Comparison of ENCODE assay signal across 16 cellular contexts in genomic region chr11:13298765-13299164, GRCh38. TPM values are rescaled to one million over a fixed set of nuclear protein-coding genes. Genes with fewer than 3 reads are reported as not detected.
DNase-seq lines count a peak whose midpoint lies in the region; ATAC-seq and TF ChIP-seq lines count a peak whose summit lies in the region.
"Had no signal": no experiment of that assay in that cellular context is flagged by ENCODE, and none has a peak within 500 bp of the region (broad histone marks: within the 10 kb centered on the region; RNA-seq: fewer than 3 reads in every experiment).

No MANE protein-coding gene starts in this region.

- WGBS in neuronal stem cell (ENCODE audit: extremely low coverage in 2 of 2, insufficient read length in 2 of 2, insufficient replicate concordance in 1 of 2), 2 donors, result no CpG with 5 or more reads among the region's 4 CpGs

- no peak overlapping the region for H2AFZ ChIP-seq in neuronal stem cell (ENCODE audit: low read length)

- no peak overlapping the region for H3K23ac ChIP-seq in neuronal stem cell (ENCODE audit: low read depth, low read length, poor library complexity)

- H3K27ac ChIP-seq in HEK293 (ENCODE audit: extremely low read depth, low read depth, low read length) (no peak overlapping the region), neuronal stem cell (replicated peaks; ENCODE audit: low read length) (no peak overlapping the region)
- H3K27ac ChIP-seq: C4-2B had no signal

- H3K14ac ChIP-seq in neuronal stem cell (ENCODE audit: low read length), result no peak overlapping the region

- no peak overlapping the region for H2BK5ac ChIP-seq in neuronal stem cell (ENCODE audit: low read length)

- peaks cover 35% of the 10 kb centered on the region for H3K36me3 Mint-ChIP-seq in activated CD8-positive, alpha-beta memory T cell treated with anti-CD3 and anti-CD28 coated beads, Interleukin-2, amount 10 ng/mL, durations not matched to agents 7 days and 5 days
- H3K36me3 Mint-ChIP-seq in effector memory CD8-positive, alpha-beta T cell (ENCODE audit: insufficient read depth), result peaks cover 15% of the 10 kb centered on the region

- H4K91ac ChIP-seq in neuronal stem cell (ENCODE audit: low read depth, low read length, poor library complexity), result no peak overlapping the region

- no peak overlapping the region for H3K4me2 ChIP-seq in neuronal stem cell (ENCODE audit: insufficient read depth, low read length, poor library complexity, severe bottlenecking)

- H2AK5ac ChIP-seq in neuronal stem cell (ENCODE audit: low read depth, low read length), result no peak overlapping the region

- H3K4me1 Mint-ChIP-seq in activated CD8-positive, alpha-beta memory T cell treated with anti-CD3 and anti-CD28 coated beads, Interleukin-2, amount 10 ng/mL, durations not matched to agents 7 days and 5 days, result peaks cover 58% of the 10 kb centered on the region
- H3K4me1 Mint-ChIP-seq in effector memory CD8-positive, alpha-beta T cell (ENCODE audit: low read depth in 2 of 2), result peaks cover 89 to 100% of the 10 kb centered on the region in 2 donors

- H2BK15ac ChIP-seq in neuronal stem cell (ENCODE audit: low read length), result no peak overlapping the region

- H3K27me3 Mint-ChIP-seq in activated CD8-positive, alpha-beta memory T cell treated with anti-CD3 and anti-CD28 coated beads, Interleukin-2, amount 10 ng/mL, durations not matched to agents 7 days and 5 days, result no peaks in the 10 kb centered on the region
- no peaks in the 10 kb centered on the region for H3K27me3 Mint-ChIP-seq in effector memory CD8-positive, alpha-beta T cell

- no peak overlapping the region for H2BK12ac ChIP-seq in neuronal stem cell (ENCODE audit: low read length)

- no peaks in the 10 kb centered on the region for H3K79me1 ChIP-seq in neuronal stem cell (ENCODE audit: low read depth, low read length)

- peak overlapping the region; percentile 75 for H3K27ac Mint-ChIP-seq in activated CD8-positive, alpha-beta memory T cell treated with anti-CD3 and anti-CD28 coated beads, Interleukin-2, amount 10 ng/mL, durations not matched to agents 7 days and 5 days
- H3K27ac Mint-ChIP-seq in effector memory CD8-positive, alpha-beta T cell, result peak overlapping the region; percentile 78 to 85

- H3K4me3 Mint-ChIP-seq in activated CD8-positive, alpha-beta memory T cell treated with anti-CD3 and anti-CD28 coated beads, Interleukin-2, amount 10 ng/mL, durations not matched to agents 7 days and 5 days, result no peak overlapping the region
- peak overlapping the region; percentile 23 to 53 for H3K4me3 Mint-ChIP-seq in effector memory CD8-positive, alpha-beta T cell
- H3K4me3 Mint-ChIP-seq: H9 had no signal

- H3K9me3 Mint-ChIP-seq in activated CD8-positive, alpha-beta memory T cell treated with anti-CD3 and anti-CD28 coated beads, Interleukin-2, amount 10 ng/mL, durations not matched to agents 7 days and 5 days (ENCODE audit: low read depth), result peaks cover 4% of the 10 kb centered on the region
- no peaks in the 10 kb centered on the region for H3K9me3 Mint-ChIP-seq in effector memory CD8-positive, alpha-beta T cell
- H3K9me3 Mint-ChIP-seq: H9 had no signal

- TF ChIP-seq CTCF in HEK293 (tag by site-specific recombination; IDR thresholded peaks at IDR 0.05) (no peak), retinal pigment epithelial cell (conservative IDR thresholded peaks at IDR 0.05; ENCODE audit: low read depth, low read length) (peak; percentile 6)

- ATAC-seq in activated CD8-positive, alpha-beta memory T cell treated with anti-CD3 and anti-CD28 coated beads, Interleukin-2, amount 10 ng/mL, durations not matched to agents 7 days and 5 days, result no peak
- no peak for ATAC-seq in effector memory CD8-positive, alpha-beta T cell (replicated peaks)
- ATAC-seq in HG03460 (IDR thresholded peaks at IDR 0.05; ENCODE audit: unreplicated experiment), result no peak
- no peak for ATAC-seq in GM21576 (IDR thresholded peaks at IDR 0.05; ENCODE audit: unreplicated experiment)
- ATAC-seq: Panc1 had no signal

- no peak overlapping the region for H3K9ac ChIP-seq in neuronal stem cell (ENCODE audit: low read depth, low read length, poor library complexity)

- no peak overlapping the region for H2BK120ac ChIP-seq in neuronal stem cell (ENCODE audit: low read depth, low read length)

- H3K36me3 ChIP-seq in HEK293 (ENCODE audit: control insufficient read depth in 2 of 2, insufficient read depth in 1 of 2, low read length in 2 of 2) (no peaks in the 10 kb centered on the region), neuronal stem cell (replicated peaks in 1 of 2; ENCODE audit: control insufficient read depth in 2 of 2, insufficient read depth in 2 of 2, low read length in 2 of 2) (no peaks in the 10 kb centered on the region)

- H3K4me3 ChIP-seq in HEK293 (ENCODE audit: low read depth, low read length) (no peak overlapping the region), retinal pigment epithelial cell (ENCODE audit: low read length) (no peak overlapping the region), neuronal stem cell (ENCODE audit: low read length in 2 of 2) (no peak overlapping the region)

- no peak for DNase-seq in activated CD8-positive, alpha-beta memory T cell treated with anti-CD3 and anti-CD28 coated beads, Interleukin-2, amount 10 ng/mL, durations not matched to agents 7 days and 5 days
- no peak for DNase-seq in activated CD8-positive, alpha-beta memory T cell treated with anti-CD3 and anti-CD28 coated beads, Interleukin-2, amount 50 U/mL, for 4 hours
- DNase-seq in effector memory CD8-positive, alpha-beta T cell, result no peak
- DNase-seq in retinal pigment epithelial cell (ENCODE audit: low read depth), result no peak
- DNase-seq in neuronal stem cell (ENCODE audit: low spot score), result no peak
- DNase-seq: Calu3, H9, IMR-90, NCI-H1930, NCI-H2171 treated with DMSO at 0.1 percent for 48 hours, NCI-H774 had no signal

- H3K4ac ChIP-seq in neuronal stem cell (ENCODE audit: low read length), result no peak overlapping the region

- no peak overlapping the region for H3K18ac ChIP-seq in neuronal stem cell (ENCODE audit: low read length)

- no peaks in the 10 kb centered on the region for H3K9me3 ChIP-seq in HEK293 (ENCODE audit: control insufficient read depth, insufficient read depth, low read depth, low read length)
- H3K9me3 ChIP-seq in neuronal stem cell (replicated peaks in 1 of 2; ENCODE audit: control insufficient read depth in 2 of 2, insufficient read depth in 1 of 2, low read depth in 1 of 2, low read length in 2 of 2), result no peaks in the 10 kb centered on the region

- POLR2A ChIA-PET in HEK293 (lab: Yijun Ruan, JAX), result no interaction called here

- H4K8ac ChIP-seq in neuronal stem cell (ENCODE audit: low read depth, low read length), result no peak overlapping the region

- CTCF ChIA-PET in activated CD8-positive, alpha-beta memory T cell treated with anti-CD3 and anti-CD28 coated beads, Interleukin-2, amount 10 ng/mL, durations not matched to agents 7 days and 5 days (lab: Charles Lee), result interaction anchor here (0.8 to 7.8 kb wide), 8 partner anchors 9 to 36 kb away, joined by 3 to 45 read pairs (median 6); no protein-coding TSS in a partner anchor
- CTCF ChIA-PET in HEK293 (lab: Yijun Ruan, JAX), result interaction anchor here (0.6 to 2.6 kb wide), 5 partner anchors 37 to 672 kb away, joined by 4 to 7 read pairs (median 6); no protein-coding TSS in a partner anchor

- no peaks in the 10 kb centered on the region for H3K27me3 ChIP-seq in neuronal stem cell (ENCODE audit: control insufficient read depth in 3 of 3, insufficient read depth in 3 of 3, low read depth in 1 of 3, low read length in 3 of 3)

- no peaks in the 10 kb centered on the region for H3K4me1 ChIP-seq in HEK293 (ENCODE audit: control insufficient read depth, insufficient read depth, low read length)
- peaks cover 0 to 4% of the 10 kb centered on the region in 2 donors for H3K4me1 ChIP-seq in neuronal stem cell (ENCODE audit: control insufficient read depth in 2 of 2, insufficient read depth in 1 of 2, low read depth in 1 of 2, low read length in 2 of 2)

TF ChIP-seq in HEK293, 187 proteins besides CTCF, POLR2A, EP300 and RAD21:
- 0 out of 2 replicates have a peak, but pooled peaks have one; percentile 9 for TF ChIP-seq ZIC2 (tag by site-specific recombination; IDR thresholded peaks at IDR 0.05)
- TF ChIP-seq ZNF585B (tag by site-specific recombination; IDR thresholded peaks at IDR 0.05), result no peak

RNA-seq across cellular contexts. Expression of gene BMAL1, which starts 21.2 kb away (rescaled TPM):
- total RNA-seq in activated CD8-positive, alpha-beta memory T cell treated with anti-CD3 and anti-CD28 coated beads, Interleukin-2, amount 10 ng/mL, durations not matched to agents 7 days and 5 days, result 10 to 100 TPM; 56.8 to 81.8 TPM
- 2.2 TPM for polyA plus RNA-seq in neuronal stem cell (2013, experiment 1 of 2)
- polyA plus RNA-seq in neuronal stem cell (2013, experiment 2 of 2), result 2.7 TPM
